ENCODE assay signal across 9 cellular contexts in genomic region chrX:119467433-119467832, GRCh38. TPM values are rescaled to one million over a fixed set of nuclear protein-coding genes. Genes with fewer than 3 reads are reported as not detected.
DNase-seq lines count a peak whose midpoint lies in the region; ATAC-seq, FAIRE-seq and TF ChIP-seq lines count a peak whose summit lies in the region.
"Had no signal": no experiment of that assay in that cellular context is flagged by ENCODE, and none has a peak within 500 bp of the region (broad histone marks: within the 10 kb centered on the region; RNA-seq: fewer than 3 reads in every experiment).

No MANE protein-coding gene starts in this region.

- H3K4me1 Mint-ChIP-seq in CD4-positive, alpha-beta memory T cell, result peaks cover 4 to 11% (median 7%) of the 10 kb centered on the region in 4 donors
- H3K4me1 Mint-ChIP-seq in astrocyte (ENCODE audit: low read depth, unreplicated experiment), result no peaks in the 10 kb centered on the region
- peaks cover 0 to 19% (median 8%) of the 10 kb centered on the region in 4 donors for H3K4me1 Mint-ChIP-seq in naive thymus-derived CD8-positive, alpha-beta T cell

- DNase-seq in CD4-positive, alpha-beta memory T cell, result no peak
- DNase-seq in astrocyte (ENCODE audit: low read depth), result no peak
- no peak for DNase-seq in naive thymus-derived CD8-positive, alpha-beta T cell
- no peak for DNase-seq in DMS 273 treated with DMSO at 0.1 percent for 48 hours (lab: John Stamatoyannopoulos, UW)
- DNase-seq in kidney tubule cell (ENCODE audit: low spot score), result no peak
- DNase-seq in midbrain (lab: John Stamatoyannopoulos, UW), result no peak

- POLR2A ChIA-PET in CD4-positive, alpha-beta memory T cell (lab: Charles Lee; ENCODE audit: partially characterized antibody), result interaction anchor here (0.8 to 3.3 kb wide), 5 partner anchors 15 to 324 kb away, joined by 3 to 23 read pairs (median 5); partner anchors contain the start of genes NKRF and RPL39
- POLR2A ChIA-PET in naive thymus-derived CD8-positive, alpha-beta T cell (lab: Charles Lee), result interaction anchor here (0.5 to 0.9 kb wide), 2 partner anchors 11 to 43 kb away, joined by 3 to 4 read pairs; no protein-coding TSS in a partner anchor

- H3K9me3 ChIP-seq in CD4-positive, alpha-beta memory T cell (ENCODE audit: control insufficient read depth in 1 of 2, low read length in 2 of 2), result no peaks in the 10 kb centered on the region
- H3K9me3 ChIP-seq in HUES48 (ENCODE audit: control insufficient read depth, insufficient read depth, low read length), result peaks cover 31% of the 10 kb centered on the region
- H3K9me3 ChIP-seq in astrocyte (ENCODE audit: insufficient read depth, low read depth, low read length), result no peaks in the 10 kb centered on the region

- H3K9me3 Mint-ChIP-seq in CD4-positive, alpha-beta memory T cell, result no peaks in the 10 kb centered on the region
- H3K9me3 Mint-ChIP-seq in astrocyte (ENCODE audit: unreplicated experiment), result no peaks in the 10 kb centered on the region
- no peaks in the 10 kb centered on the region for H3K9me3 Mint-ChIP-seq in naive thymus-derived CD8-positive, alpha-beta T cell

- no peak overlapping the region for H2AFZ ChIP-seq in astrocyte (ENCODE audit: low read depth, low read length)

- no peaks in the 10 kb centered on the region for H3K27me3 ChIP-seq in CD4-positive, alpha-beta memory T cell (ENCODE audit: insufficient read depth, low read length)
- H3K27me3 ChIP-seq in HUES48 (ENCODE audit: control insufficient read depth, insufficient read depth, low read length), result no peaks in the 10 kb centered on the region
- no peaks in the 10 kb centered on the region for H3K27me3 ChIP-seq in astrocyte (ENCODE audit: insufficient read depth, low read length)

- peak overlapping the region; percentile 93 for H3K27ac ChIP-seq in CD4-positive, alpha-beta memory T cell (ENCODE audit: low read depth, low read length)
- no peak overlapping the region for H3K27ac ChIP-seq in HUES48 (ENCODE audit: low read depth, low read length)
- H3K27ac ChIP-seq in astrocyte (ENCODE audit: low read depth, low read length), result no peak overlapping the region
- H3K27ac ChIP-seq: HL-60 had no signal

- H3K36me3 ChIP-seq in CD4-positive, alpha-beta memory T cell (ENCODE audit: insufficient read depth, low read length), result peaks cover 11% of the 10 kb centered on the region
- H3K36me3 ChIP-seq in HUES48 (ENCODE audit: control insufficient read depth, insufficient read depth, low read length), result peaks cover 24% of the 10 kb centered on the region
- peaks cover 6% of the 10 kb centered on the region for H3K36me3 ChIP-seq in astrocyte (ENCODE audit: insufficient read depth, low read length)

- no peak overlapping the region for H3K4me3 ChIP-seq in CD4-positive, alpha-beta memory T cell (ENCODE audit: low read length in 2 of 2)
- H3K4me3 ChIP-seq in HUES48 (ENCODE audit: low read depth, low read length) (peak overlapping the region; percentile 87; the same call in 1 of the 2 replicates), astrocyte (ENCODE audit: insufficient read depth, low read depth, low read length) (peak overlapping the region; percentile 58)

- H3K4me2 ChIP-seq in astrocyte (ENCODE audit: low read length), result peak overlapping the region; percentile 92

- peak overlapping the region in 2 of 8 donors; percentile 86 to 91 for H3K4me3 Mint-ChIP-seq in CD4-positive, alpha-beta memory T cell
- peak overlapping the region; percentile 76 for H3K4me3 Mint-ChIP-seq in astrocyte (ENCODE audit: unreplicated experiment)
- peak overlapping the region in 6 of 10 donors; percentile 8 to 94 (median 84) for H3K4me3 Mint-ChIP-seq in naive thymus-derived CD8-positive, alpha-beta T cell

- H4K20me1 ChIP-seq in astrocyte (ENCODE audit: insufficient read depth, low read length), result peaks cover 13% of the 10 kb centered on the region

- no peak for FAIRE-seq in astrocyte (lab: Jason Lieb, UNC)

- H3K27ac Mint-ChIP-seq in CD4-positive, alpha-beta memory T cell, result peak overlapping the region in 4 of 7 donors; percentile 16 to 97 (median 54)
- no peak overlapping the region for H3K27ac Mint-ChIP-seq in astrocyte (ENCODE audit: unreplicated experiment)
- peak overlapping the region in 3 of 10 donors; percentile 11 to 96 (median 91) for H3K27ac Mint-ChIP-seq in naive thymus-derived CD8-positive, alpha-beta T cell

- CTCF ChIA-PET in CD4-positive, alpha-beta memory T cell (lab: Charles Lee; ENCODE audit: partially characterized antibody), result no interaction called here

- no peak overlapping the region for H3K9ac ChIP-seq in HUES48 (ENCODE audit: low read depth, low read length)
- H3K9ac ChIP-seq in astrocyte (ENCODE audit: low read length), result no peak overlapping the region

- H3K79me2 ChIP-seq in astrocyte (ENCODE audit: insufficient read depth, low read length), result peaks cover 13% of the 10 kb centered on the region

- no peak for TF ChIP-seq CTCF in astrocyte (IDR thresholded peaks at IDR 0.05; ENCODE audit: insufficient read depth, low read depth, low read length)

- ATAC-seq in naive thymus-derived CD8-positive, alpha-beta T cell, result no peak
- ATAC-seq in HG02840 (IDR thresholded peaks at IDR 0.05; ENCODE audit: low FRiP score, unreplicated experiment), result no peak

- intact Hi-C loops in CD4-positive, alpha-beta memory T cell (cut with micrococcal nuclease), result loop anchor here (5.0 kb wide), 2 partner anchors 405 to 1120 kb away; partner anchors contain the start of genes NDUFA1, RNF113A and WDR44

- H3K36me3 Mint-ChIP-seq in CD4-positive, alpha-beta memory T cell, result peaks cover 0 to 27% of the 10 kb centered on the region in 2 donors
- H3K36me3 Mint-ChIP-seq in astrocyte (ENCODE audit: low read depth, unreplicated experiment), result peaks cover 3% of the 10 kb centered on the region
- peaks cover 0 to 26% (median 0%) of the 10 kb centered on the region in 3 donors for H3K36me3 Mint-ChIP-seq in naive thymus-derived CD8-positive, alpha-beta T cell

- H3K27me3 Mint-ChIP-seq in CD4-positive, alpha-beta memory T cell, result no peaks in the 10 kb centered on the region
- no peaks in the 10 kb centered on the region for H3K27me3 Mint-ChIP-seq in astrocyte (ENCODE audit: low read depth, unreplicated experiment)
- H3K27me3 Mint-ChIP-seq in naive thymus-derived CD8-positive, alpha-beta T cell, result no peaks in the 10 kb centered on the region

- H3K4me1 ChIP-seq in CD4-positive, alpha-beta memory T cell (ENCODE audit: insufficient read depth, low read length), result peaks cover 17% of the 10 kb centered on the region
- no peaks in the 10 kb centered on the region for H3K4me1 ChIP-seq in HUES48 (ENCODE audit: control insufficient read depth, insufficient read depth, low read length)
- no peaks in the 10 kb centered on the region for H3K4me1 ChIP-seq in astrocyte (ENCODE audit: insufficient read depth, low read length)

RNA-seq across cellular contexts. Expression of gene SLC25A5, which starts 0.8 kb away (rescaled TPM):
- 10 to 100 TPM; 78.4 to 89.4 TPM for total RNA-seq in CD4-positive, alpha-beta memory T cell
- 100 to 1,000 TPM; 216 to 328 TPM for polyA plus RNA-seq in CD4-positive, alpha-beta memory T cell
- total RNA-seq in astrocyte, result 171 and 176 TPM in 2 replicates
- total RNA-seq in naive thymus-derived CD8-positive, alpha-beta T cell, result 100 to 1,000 TPM; 104 to 106 TPM
- polyA plus RNA-seq in naive thymus-derived CD8-positive, alpha-beta T cell, result 100 to 1,000 TPM; 258 to 271 (median 271) TPM

Comparison
In these comparisons a context has a peak if more than half of its experiments do, and no peak if none do; other contexts are left out.
1. H3K4me3 ChIP-seq: peak in HUES48 (single experiment) and astrocyte (single experiment); none in CD4-positive, alpha-beta memory T cell (0 of 2).